21 cellular contexts compared by ENCODE assay signal in the genomic region with DNA sequence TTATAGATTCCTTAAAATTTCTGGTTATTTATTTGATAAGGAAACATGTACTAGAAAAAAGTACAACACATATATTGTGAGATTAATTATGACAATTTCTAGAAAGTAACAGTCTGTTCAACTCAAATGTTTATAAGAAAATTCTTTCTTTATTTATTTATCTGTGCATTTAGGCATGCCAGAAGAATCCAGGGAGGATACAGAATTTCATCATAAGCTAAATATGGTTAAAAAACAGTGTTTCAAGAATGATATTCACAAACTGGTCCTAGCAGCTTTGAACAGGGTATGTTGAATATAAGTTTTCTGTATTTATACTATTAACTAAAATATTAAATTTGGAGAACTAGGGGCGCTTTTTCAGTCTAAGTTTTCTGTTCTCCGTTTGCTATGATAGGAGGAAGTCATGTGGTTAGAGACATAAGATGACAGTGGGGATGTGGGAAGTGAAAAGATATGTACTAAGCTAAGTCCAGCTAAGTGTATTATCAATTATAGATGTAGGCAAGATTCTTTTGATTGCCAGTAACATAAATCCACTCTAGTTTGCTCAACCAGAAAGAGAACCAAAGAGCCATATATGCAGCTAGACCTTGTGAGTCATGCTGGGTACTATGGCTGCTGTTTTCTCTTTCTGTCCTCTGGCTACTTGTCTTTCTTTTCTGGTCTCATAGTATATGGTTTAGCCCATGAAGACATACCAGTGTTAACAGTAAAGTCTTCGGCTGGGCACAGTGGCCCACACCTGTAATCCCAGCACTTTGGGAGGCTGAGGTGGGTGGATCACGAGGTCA. TPM values are rescaled to one million over a fixed set of nuclear protein-coding genes. Genes with fewer than 3 reads are reported as not detected.
DNase-seq lines count a peak whose midpoint lies in the region; ATAC-seq and TF ChIP-seq lines count a peak whose summit lies in the region.
"Had no signal": no experiment of that assay in that cellular context is flagged by ENCODE, and none has a peak within 500 bp of the region (broad histone marks: within the 10 kb centered on the region; RNA-seq: fewer than 3 reads in every experiment).

No MANE protein-coding gene starts in this region.

- H4K20me1 ChIP-seq in fibroblast of lung (ENCODE audit: control insufficient read depth, extremely low read depth, insufficient read depth, low read length), result no peaks in the 10 kb centered on the region

- H3K9ac ChIP-seq in fibroblast of lung (ENCODE audit: insufficient read depth, low read length), result no peak overlapping the region
- H3K9ac ChIP-seq: neural progenitor cell had no signal

- H3K27me3 Mint-ChIP-seq in activated T-helper 1 cell treated with anti-CD3 and anti-CD28 coated beads, Interleukin-12 subunit alpha, Interleukin-12 subunit beta, Interleukin-2, Interleukin-4 antibody, amounts not matched to agents 30 ng/mL and 10 ng/mL and 1 ng/mL, durations not matched to agents 14 hours and 24 hours and 36 hours (ENCODE audit: insufficient read depth), result peaks cover 3% of the 10 kb centered on the region
- H3K27me3 Mint-ChIP-seq: activated CD4-positive, alpha-beta T cell treated with anti-CD3 and anti-CD28 coated beads, Interleukin-2, amount 10 ng/mL, durations not matched to agents 7 days and 5 days had no signal

- no peaks in the 10 kb centered on the region for H3K9me3 Mint-ChIP-seq in activated T-helper 1 cell treated with anti-CD3 and anti-CD28 coated beads, Interleukin-12 subunit alpha, Interleukin-12 subunit beta, Interleukin-2, Interleukin-4 antibody, amounts not matched to agents 30 ng/mL and 10 ng/mL and 1 ng/mL, durations not matched to agents 14 hours and 24 hours and 36 hours
- H3K9me3 Mint-ChIP-seq: activated CD4-positive, alpha-beta T cell treated with anti-CD3 and anti-CD28 coated beads, Interleukin-2, amount 10 ng/mL, durations not matched to agents 7 days and 5 days had no signal

- DNase-seq in AG08396 (ENCODE audit: low spot score) (peak; percentile 11), NOMO-1 treated with DMSO at 0.1 percent for 48 hours (lab: John Stamatoyannopoulos, UW; ENCODE audit: unreplicated experiment) (peak; percentile 60), fibroblast of lung (ENCODE audit: low read depth in 2 of 2) (peak in 1 of 2 donors; percentile 58), HAP-1 (ENCODE audit: low spot score in 2 of 2) (no peak), HPDE6-E6E7 (ENCODE audit: extremely low spot score) (no peak)
- no peak for DNase-seq in activated T-helper 1 cell treated with anti-CD3 and anti-CD28 coated beads, Interleukin-12 subunit alpha, Interleukin-12 subunit beta, Interleukin-2, Interleukin-4 antibody, amounts not matched to agents 30 ng/mL and 10 ng/mL and 1 ng/mL, durations not matched to agents 14 hours and 24 hours and 36 hours (ENCODE audit: low spot score)
- DNase-seq: activated CD4-positive, alpha-beta T cell treated with anti-CD3 and anti-CD28 coated beads, Interleukin-2, amount 10 ng/mL, durations not matched to agents 7 days and 5 days; activated naive CD4-positive, alpha-beta T cell treated with anti-CD3 and anti-CD28 coated beads, Interleukin-2, amount 50 U/mL, for 16 hours; activated T-cell treated with anti-CD3 and anti-CD28 coated beads for 4 hours; brain microvascular endothelial cell; erythroblast; kidney; NCI-H774; Right ventricle myocardium superior; stimulated activated CD4-positive, alpha-beta T cell treated with anti-CD3 and anti-CD28 coated beads, Interleukin-1b, Interleukin-23, amount 100 ng/mL, for 48 hours; substantia nigra had no signal

- H3K27ac Mint-ChIP-seq in activated T-helper 1 cell treated with anti-CD3 and anti-CD28 coated beads, Interleukin-12 subunit alpha, Interleukin-12 subunit beta, Interleukin-2, Interleukin-4 antibody, amounts not matched to agents 30 ng/mL and 10 ng/mL and 1 ng/mL, durations not matched to agents 14 hours and 24 hours and 36 hours, result no peak overlapping the region
- H3K27ac Mint-ChIP-seq: activated CD4-positive, alpha-beta T cell treated with anti-CD3 and anti-CD28 coated beads, Interleukin-2, amount 10 ng/mL, durations not matched to agents 7 days and 5 days; neural progenitor cell had no signal

- peak overlapping the region; percentile 16 for H2AFZ ChIP-seq in fibroblast of lung (ENCODE audit: low read length)
- H2AFZ ChIP-seq: neural progenitor cell had no signal

- no peaks in the 10 kb centered on the region for H3K27me3 ChIP-seq in fibroblast of lung (ENCODE audit: control insufficient read depth, insufficient read depth, low read length)
- H3K27me3 ChIP-seq in HAP-1 (ENCODE audit: low read depth), result no peaks in the 10 kb centered on the region
- H3K27me3 ChIP-seq: brain microvascular endothelial cell, neural progenitor cell had no signal

- no peak for TF ChIP-seq CTCF in fibroblast of lung (conservative IDR thresholded peaks at IDR 0.05 in 1 of 2, IDR thresholded peaks at IDR 0.05 in 1 of 2; ENCODE audit: low read depth in 1 of 2, low read length in 2 of 2)

- no peak overlapping the region for H3K4me2 ChIP-seq in fibroblast of lung (ENCODE audit: extremely low read depth, insufficient read depth, low read length)
- H3K4me2 ChIP-seq: neural progenitor cell had no signal

- H3K4me1 Mint-ChIP-seq in activated T-helper 1 cell treated with anti-CD3 and anti-CD28 coated beads, Interleukin-12 subunit alpha, Interleukin-12 subunit beta, Interleukin-2, Interleukin-4 antibody, amounts not matched to agents 30 ng/mL and 10 ng/mL and 1 ng/mL, durations not matched to agents 14 hours and 24 hours and 36 hours (ENCODE audit: low read depth), result no peaks in the 10 kb centered on the region
- H3K4me1 Mint-ChIP-seq: activated CD4-positive, alpha-beta T cell treated with anti-CD3 and anti-CD28 coated beads, Interleukin-2, amount 10 ng/mL, durations not matched to agents 7 days and 5 days; neural progenitor cell had no signal

- H3K4me3 Mint-ChIP-seq in activated T-helper 1 cell treated with anti-CD3 and anti-CD28 coated beads, Interleukin-12 subunit alpha, Interleukin-12 subunit beta, Interleukin-2, Interleukin-4 antibody, amounts not matched to agents 30 ng/mL and 10 ng/mL and 1 ng/mL, durations not matched to agents 14 hours and 24 hours and 36 hours, result no peak overlapping the region
- H3K4me3 Mint-ChIP-seq: activated CD4-positive, alpha-beta T cell treated with anti-CD3 and anti-CD28 coated beads, Interleukin-2, amount 10 ng/mL, durations not matched to agents 7 days and 5 days; neural progenitor cell had no signal

- H3K36me3 ChIP-seq in fibroblast of lung (ENCODE audit: control insufficient read depth, insufficient read depth, low read length) (no peaks in the 10 kb centered on the region), HAP-1 (replicated peaks) (no peaks in the 10 kb centered on the region)
- H3K36me3 ChIP-seq: brain microvascular endothelial cell, neural progenitor cell had no signal

- H3K79me2 ChIP-seq in fibroblast of lung (ENCODE audit: control insufficient read depth, insufficient read depth, low read length), result no peaks in the 10 kb centered on the region

- in situ Hi-C loops in HAP-1 (cut with MboI; ENCODE audit: low sequenced_read_pairs), result no loop called here

- H3K4me3 ChIP-seq in fibroblast of lung (replicated peaks in 1 of 4; ENCODE audit: control extremely low read depth in 1 of 4, insufficient read depth in 1 of 4, low read depth in 3 of 4, low read length in 4 of 4) (no peak overlapping the region), HAP-1 (no peak overlapping the region)
- H3K4me3 ChIP-seq: K562, neural progenitor cell had no signal

- peak; percentile 41 for ATAC-seq in GM21526 (IDR thresholded peaks at IDR 0.05; ENCODE audit: low FRiP score, unreplicated experiment)
- ATAC-seq in HG02623 (IDR thresholded peaks at IDR 0.05; ENCODE audit: unreplicated experiment), result no peak
- ATAC-seq: K562 had no signal

- peak overlapping the region; percentile 34 for H3K27ac ChIP-seq in fibroblast of lung (ENCODE audit: insufficient read depth, low read length)
- H3K27ac ChIP-seq: brain microvascular endothelial cell, HL-60, neural progenitor cell had no signal

- no peaks in the 10 kb centered on the region for H3K36me3 Mint-ChIP-seq in activated T-helper 1 cell treated with anti-CD3 and anti-CD28 coated beads, Interleukin-12 subunit alpha, Interleukin-12 subunit beta, Interleukin-2, Interleukin-4 antibody, amounts not matched to agents 30 ng/mL and 10 ng/mL and 1 ng/mL, durations not matched to agents 14 hours and 24 hours and 36 hours (ENCODE audit: low read depth)
- H3K36me3 Mint-ChIP-seq: neural progenitor cell had no signal

- intact Hi-C loops in activated T-helper 1 cell treated with anti-CD3 and anti-CD28 coated beads, Interleukin-12 subunit alpha, Interleukin-12 subunit beta, Interleukin-2, Interleukin-4 antibody, amounts not matched to agents 30 ng/mL and 10 ng/mL and 1 ng/mL, durations not matched to agents 14 hours and 24 hours and 36 hours (cut with micrococcal nuclease), result no loop called here

- H3K9me3 ChIP-seq in fibroblast of lung (ENCODE audit: control insufficient read depth, insufficient read depth, low read depth, low read length) (no peaks in the 10 kb centered on the region), HAP-1 (no peaks in the 10 kb centered on the region)

- H3K4me1 ChIP-seq in fibroblast of lung (ENCODE audit: control insufficient read depth, extremely low read depth, insufficient read depth, low read length) (peaks cover 2% of the 10 kb centered on the region), HAP-1 (no peaks in the 10 kb centered on the region)
- H3K4me1 ChIP-seq: neural progenitor cell had no signal

RNA-seq across cellular contexts. Expression of a gene that starts 39.0 kb away (rescaled TPM):
- 10.8 and 14.0 TPM in 2 replicates for total RNA-seq in fibroblast of lung
- 2.2 and 2.9 TPM in 2 replicates for polyA plus RNA-seq in fibroblast of lung
- polyA plus RNA-seq in fibroblast of lung (2012), result 1.7 and 2.0 TPM in 2 replicates
- polyA minus RNA-seq in fibroblast of lung (ENCODE audit: low replicate concordance), result 0.59 and 2.1 TPM in 2 replicates
- total RNA-seq in activated T-helper 1 cell treated with anti-CD3 and anti-CD28 coated beads, Interleukin-12 subunit alpha, Interleukin-12 subunit beta, Interleukin-2, Interleukin-4 antibody, amounts not matched to agents 30 ng/mL and 10 ng/mL and 1 ng/mL, durations not matched to agents 14 hours and 24 hours and 36 hours, result not detected in 2 replicates

Comparison
In these comparisons a context has a peak if more than half of its experiments do, and no peak if none do; other contexts are left out.
1. DNase-seq: peak in AG08396 (single experiment) and NOMO-1 treated with DMSO at 0.1 percent for 48 hours (single experiment); none in HAP-1 (0 of 2), activated T-helper 1 cell treated with anti-CD3 and anti-CD28 coated beads, Interleukin-12 subunit alpha, Interleukin-12 subunit beta, Interleukin-2, Interleukin-4 antibody, amounts not matched to agents 30 ng/mL and 10 ng/mL and 1 ng/mL, durations not matched to agents 14 hours and 24 hours and 36 hours (single experiment) and HPDE6-E6E7 (single experiment).
2. RNA of a gene that starts 39.0 kb away (total RNA-seq): 10.8 to 14.0 TPM in fibroblast of lung; not detected in activated T-helper 1 cell treated with anti-CD3 and anti-CD28 coated beads, Interleukin-12 subunit alpha, Interleukin-12 subunit beta, Interleukin-2, Interleukin-4 antibody, amounts not matched to agents 30 ng/mL and 10 ng/mL and 1 ng/mL, durations not matched to agents 14 hours and 24 hours and 36 hours; every median in the first group is over 10 times any median in the second.